In genomic region chr14:71384007-71384605, GRCh38 we compare ENCODE assay signal across 1 cellular context.
TF ChIP-seq lines count a peak whose summit lies in the region.

No MANE protein-coding gene starts in this region.

TF ChIP-seq in HEK293, 187 proteins besides CTCF, POLR2A, EP300 and RAD21 (continued from another document):
- no peak for TF ChIP-seq INSM2 (tag by site-specific recombination; IDR thresholded peaks at IDR 0.05)
- 0 out of 2 replicates have a peak, but pooled peaks have one; percentile 17 for TF ChIP-seq KLF1 (tag by site-specific recombination; IDR thresholded peaks at IDR 0.05)
- no peak for TF ChIP-seq ZSCAN18 (tag by site-specific recombination; IDR thresholded peaks at IDR 0.05)
- TF ChIP-seq ZNF513 (tag by site-specific recombination; IDR thresholded peaks at IDR 0.05) = no peak
- no peak for TF ChIP-seq RBAK (tag by site-specific recombination; IDR thresholded peaks at IDR 0.05)
- peak; percentile 46; the same call in 1 of the 2 replicates for TF ChIP-seq PRDM6 (tag by site-specific recombination; IDR thresholded peaks at IDR 0.05)
- no peak for TF ChIP-seq ZNF518A (tag by site-specific recombination; conservative IDR thresholded peaks at IDR 0.05; ENCODE audit: low read depth)
